1 cellular context compared by ENCODE assay signal in genomic region chr9:83701286-83701685, GRCh38.
TF ChIP-seq lines count a peak whose summit lies in the region.

No MANE protein-coding gene starts in this region.

TF ChIP-seq in HepG2, 621 proteins besides CTCF, POLR2A, EP300 and RAD21:
- no peak for TF ChIP-seq FUBP1 (CRISPR knock-in tag; IDR thresholded peaks at IDR 0.05; ENCODE audit: borderline replicate concordance)
- no peak for TF ChIP-seq TBP (CRISPR knock-in tag; IDR thresholded peaks at IDR 0.05)
- TF ChIP-seq HHEX (CRISPR knock-in tag; IDR thresholded peaks at IDR 0.05), result no peak
- TF ChIP-seq NR1H2 (CRISPR knock-in tag; IDR thresholded peaks at IDR 0.05; ENCODE audit: borderline replicate concordance, low read depth), result no peak
- TF ChIP-seq MZF1 (CRISPR knock-in tag; IDR thresholded peaks at IDR 0.05; ENCODE audit: borderline replicate concordance), result no peak
- no peak for TF ChIP-seq E2F2 (CRISPR knock-in tag; IDR thresholded peaks at IDR 0.05; ENCODE audit: borderline replicate concordance)
- no peak for TF ChIP-seq POGK (CRISPR knock-in tag; conservative IDR thresholded peaks at IDR 0.05)
- no peak for TF ChIP-seq ZNF232 (CRISPR knock-in tag; IDR thresholded peaks at IDR 0.05; ENCODE audit: borderline replicate concordance)
- TF ChIP-seq CSRNP1 (CRISPR knock-in tag; IDR thresholded peaks at IDR 0.05), result no peak
- TF ChIP-seq ZBTB7A (CRISPR knock-in tag; IDR thresholded peaks at IDR 0.05), result no peak
- no peak for TF ChIP-seq ASH2L (IDR thresholded peaks at IDR 0.05; ENCODE audit: insufficient read length, low read depth, low read length)
- TF ChIP-seq TRAFD1 (CRISPR knock-in tag; IDR thresholded peaks at IDR 0.05; ENCODE audit: borderline replicate concordance), result no peak
- no peak for TF ChIP-seq AHDC1 (CRISPR knock-in tag; IDR thresholded peaks at IDR 0.05; ENCODE audit: borderline replicate concordance)
- no peak for TF ChIP-seq BRD4 (CRISPR knock-in tag; IDR thresholded peaks at IDR 0.05)
- TF ChIP-seq ATF6 (CRISPR knock-in tag; conservative IDR thresholded peaks at IDR 0.05), result no peak
- TF ChIP-seq KLF12 (CRISPR knock-in tag; IDR thresholded peaks at IDR 0.05; ENCODE audit: borderline replicate concordance), result no peak
- TF ChIP-seq YEATS4 (CRISPR knock-in tag; IDR thresholded peaks at IDR 0.05; ENCODE audit: borderline replicate concordance), result no peak
- TF ChIP-seq GLMP (CRISPR knock-in tag; IDR thresholded peaks at IDR 0.05; ENCODE audit: borderline replicate concordance), result no peak
- TF ChIP-seq MAFK (conservative IDR thresholded peaks at IDR 0.05 in 1 of 2, IDR thresholded peaks at IDR 0.05 in 1 of 2; ENCODE audit: low read length in 2 of 2), result no peak
- no peak for TF ChIP-seq CENPBD1 (CRISPR knock-in tag; IDR thresholded peaks at IDR 0.05; ENCODE audit: borderline replicate concordance, low read depth)
